24 cellular contexts compared by ENCODE assay signal in genomic region chr15:87349181-87349580, GRCh38.
DNase-seq lines count a peak whose midpoint lies in the region; ATAC-seq and TF ChIP-seq lines count a peak whose summit lies in the region.
"Had no signal": no experiment of that assay in that cellular context is flagged by ENCODE, and none has a peak within 500 bp of the region (broad histone marks: within the 10 kb centered on the region; RNA-seq: fewer than 3 reads in every experiment).

No MANE protein-coding gene starts in this region.

- H3F3A ChIP-seq in GM23338 (replicated peaks; ENCODE audit: low read depth) = no peaks in the 10 kb centered on the region

- no peak overlapping the region for H3K27ac Mint-ChIP-seq in GM23338
- H3K27ac Mint-ChIP-seq: activated B cell treated with CpG ODN at 0.5 μM for 24 hours; activated naive CD4-positive, alpha-beta T cell treated with anti-CD3 and anti-CD28 coated beads, Interleukin-2, amount 50 U/mL, for 72 hours; immature natural killer cell; natural killer cell; stimulated activated memory B cell treated with anti-CD40 and anti-IgM and Interleukin-4, amounts not matched to agents 10 μg/mL and 1 μg/mL and 100 μg/mL, for 72 hours had no signal

- no peaks in the 10 kb centered on the region for H3K27me3 ChIP-seq in ACC112 (ENCODE audit: insufficient read depth, low read length)
- no peaks in the 10 kb centered on the region for H3K27me3 ChIP-seq in GM23338 (ENCODE audit: insufficient read depth)
- H3K27me3 ChIP-seq: left lung, MG63, suprapubic skin, uterus had no signal

- H4K20me1 ChIP-seq in GM23338 (replicated peaks; ENCODE audit: insufficient read depth) = no peaks in the 10 kb centered on the region

- no peak overlapping the region for H3K4me3 Mint-ChIP-seq in GM23338
- H3K4me3 Mint-ChIP-seq: activated B cell treated with CpG ODN at 0.5 μM for 24 hours; immature natural killer cell; natural killer cell; stimulated activated memory B cell treated with anti-CD40 and anti-IgM and Interleukin-4, amounts not matched to agents 10 μg/mL and 1 μg/mL and 100 μg/mL, for 72 hours had no signal

- H3K4me3 ChIP-seq in ACC112 (ENCODE audit: low read depth, low read length) (no peak overlapping the region), GM23338 (no peak overlapping the region), foreskin fibroblast (ENCODE audit: low read depth in 1 of 2, low read length in 2 of 2) (no peak overlapping the region)
- H3K4me3 ChIP-seq: left lung, MG63, suprapubic skin, uterus had no signal

- TF ChIP-seq CTCF in GM23338 (conservative IDR thresholded peaks at IDR 0.05; ENCODE audit: low read depth in 2 of 2) (no peak), foreskin fibroblast (IDR thresholded peaks at IDR 0.05; ENCODE audit: low read depth, low read length) (no peak)

- no peaks in the 10 kb centered on the region for H3K27me3 Mint-ChIP-seq in GM23338 (ENCODE audit: insufficient read depth, low read depth, poor library complexity)
- H3K27me3 Mint-ChIP-seq: activated B cell treated with CpG ODN at 0.5 μM for 24 hours; stimulated activated memory B cell treated with anti-CD40 and anti-IgM and Interleukin-4, amounts not matched to agents 10 μg/mL and 1 μg/mL and 100 μg/mL, for 72 hours had no signal

- H3K9me2 ChIP-seq in GM23338 (ENCODE audit: insufficient read depth) = peaks cover 10% of the 10 kb centered on the region

- H3K36me3 ChIP-seq in ACC112 (ENCODE audit: insufficient read depth, low read length) (no peaks in the 10 kb centered on the region), GM23338 (ENCODE audit: insufficient read depth) (no peaks in the 10 kb centered on the region)
- H3K36me3 ChIP-seq: left lung, MG63, suprapubic skin, uterus had no signal

- no peak overlapping the region for H3K4me2 ChIP-seq in GM23338

- peaks cover 2% of the 10 kb centered on the region; the same call in 1 of the 3 replicates for H3K4me1 Mint-ChIP-seq in GM23338
- H3K4me1 Mint-ChIP-seq: activated B cell treated with CpG ODN at 0.5 μM for 24 hours; immature natural killer cell; natural killer cell; stimulated activated memory B cell treated with anti-CD40 and anti-IgM and Interleukin-4, amounts not matched to agents 10 μg/mL and 1 μg/mL and 100 μg/mL, for 72 hours had no signal

- H3K79me2 ChIP-seq in ACC112 (ENCODE audit: control insufficient read depth, insufficient read depth, low read length, unreplicated experiment) (no peaks in the 10 kb centered on the region), GM23338 (replicated peaks; ENCODE audit: insufficient read depth) (no peaks in the 10 kb centered on the region)

- DNase-seq in GM23338 (ENCODE audit: low spot score) (peak; percentile 24), foreskin fibroblast (peak; percentile 8 to 12), midbrain (lab: John Stamatoyannopoulos, UW) (no peak)
- DNase-seq in effector CD4-positive, alpha-beta T cell = no peak
- DNase-seq: activated B cell treated with CpG ODN at 0.5 μM for 24 hours; aorta; caudate nucleus; hippocampal formation; immature natural killer cell; left lung; natural killer cell; NCI-H146; NCI-H69; stimulated activated CD4-positive, alpha-beta T cell treated with anti-CD3 and anti-CD28 coated beads, Interleukin-2, amount 100 ng/mL, for 48 hours; T1000; uterus had no signal

- ATAC-seq in GM23338 = no peak
- ATAC-seq in SK-N-SH treated with all-trans-retinoic acid at 6 μM for 48 hours = peak; percentile 82
- ATAC-seq in HG03097 (IDR thresholded peaks at IDR 0.05; ENCODE audit: low FRiP score, unreplicated experiment) = no peak
- no peak for ATAC-seq in GM18868 (IDR thresholded peaks at IDR 0.05; ENCODE audit: unreplicated experiment)
- ATAC-seq: activated naive CD4-positive, alpha-beta T cell treated with anti-CD3 and anti-CD28 coated beads, Interleukin-2, amount 50 U/mL, for 72 hours; left lung; natural killer cell; stimulated activated memory B cell treated with anti-CD40 and anti-IgM and Interleukin-4, amounts not matched to agents 10 μg/mL and 1 μg/mL and 100 μg/mL, for 72 hours had no signal

- H3K9me3 Mint-ChIP-seq in GM23338 = no peaks in the 10 kb centered on the region
- H3K9me3 Mint-ChIP-seq: activated B cell treated with CpG ODN at 0.5 μM for 24 hours; stimulated activated memory B cell treated with anti-CD40 and anti-IgM and Interleukin-4, amounts not matched to agents 10 μg/mL and 1 μg/mL and 100 μg/mL, for 72 hours had no signal

- H2AFZ ChIP-seq in ACC112 (ENCODE audit: low read length, unreplicated experiment) (no peak overlapping the region), GM23338 (no peak overlapping the region)

- H3K36me3 Mint-ChIP-seq in GM23338 (ENCODE audit: low read depth) = no peaks in the 10 kb centered on the region
- H3K36me3 Mint-ChIP-seq: activated naive CD4-positive, alpha-beta T cell treated with anti-CD3 and anti-CD28 coated beads, Interleukin-2, amount 50 U/mL, for 72 hours; stimulated activated memory B cell treated with anti-CD40 and anti-IgM and Interleukin-4, amounts not matched to agents 10 μg/mL and 1 μg/mL and 100 μg/mL, for 72 hours had no signal

- H3K4me1 ChIP-seq in ACC112 (ENCODE audit: control insufficient read depth, insufficient read depth, low read length, unreplicated experiment) = peaks cover 18% of the 10 kb centered on the region
- H3K4me1 ChIP-seq in GM23338 (ENCODE audit: insufficient read depth) = no peaks in the 10 kb centered on the region
- H3K4me1 ChIP-seq: left lung, suprapubic skin, uterus had no signal

- peak overlapping the region; percentile 12; the same call in 1 of the 2 replicates for H3K27ac ChIP-seq in ACC112 (ENCODE audit: low read depth, low read length)
- no peak overlapping the region for H3K27ac ChIP-seq in GM23338 (ENCODE audit: low read depth)
- H3K27ac ChIP-seq: left lung, suprapubic skin, uterus had no signal

TF ChIP-seq in GM23338, 12 proteins besides CTCF, POLR2A, EP300 and RAD21 (continues in another document):
- TF ChIP-seq REST (IDR thresholded peaks at IDR 0.05; ENCODE audit: unreplicated experiment) (no peak), POLR2AphosphoS5 (IDR thresholded peaks at IDR 0.05; ENCODE audit: low read depth) (no peak), ZNF114 (CRISPR knock-in tag; IDR thresholded peaks at IDR 0.05) (no peak)

TF ChIP-seq in SK-N-SH treated with all-trans-retinoic acid at 6 μM for 48 hours, 23 proteins besides CTCF, POLR2A, EP300 and RAD21:
- TF ChIP-seq ZNF565 (CRISPR knock-in tag; conservative IDR thresholded peaks at IDR 0.05; ENCODE audit: low read depth) = no peak

Comparison
In these comparisons a context has a peak if more than half of its experiments do, and no peak if none do; other contexts are left out.
1. DNase-seq: peak in GM23338 (single experiment) and foreskin fibroblast (2 of 2); none in midbrain (single experiment) and effector CD4-positive, alpha-beta T cell (single experiment).